ENCODE assay signal across 11 cellular contexts in genomic region chr2:127520424-127520823, GRCh38. TPM values are rescaled to one million over a fixed set of nuclear protein-coding genes. Genes with fewer than 3 reads are reported as not detected.
DNase-seq lines count a peak whose midpoint lies in the region; ATAC-seq and TF ChIP-seq lines count a peak whose summit lies in the region.
"Had no signal": no experiment of that assay in that cellular context is flagged by ENCODE, and none has a peak within 500 bp of the region (broad histone marks: within the 10 kb centered on the region; RNA-seq: fewer than 3 reads in every experiment).

No MANE protein-coding gene starts in this region.

- CTCF ChIA-PET in CD4-positive, alpha-beta memory T cell (lab: Charles Lee; ENCODE audit: partially characterized antibody) = no interaction called here

- H3K27ac ChIP-seq in CD4-positive, CD25-positive, alpha-beta regulatory T cell (ENCODE audit: insufficient read depth, low read length, poor library complexity, severe bottlenecking) = no peak overlapping the region
- no peak overlapping the region for H3K27ac ChIP-seq in CD4-positive, alpha-beta memory T cell (ENCODE audit: low read depth, low read length)
- H3K27ac ChIP-seq in VCaP = peak overlapping the region; percentile 34
- H3K27ac ChIP-seq: A549 had no signal

- H3K4me1 Mint-ChIP-seq in CD4-positive, CD25-positive, alpha-beta regulatory T cell = peaks cover 28 to 77% (median 55%) of the 10 kb centered on the region in 4 donors
- H3K4me1 Mint-ChIP-seq in CD4-positive, alpha-beta memory T cell = peaks cover 43 to 73% (median 53%) of the 10 kb centered on the region in 4 donors
- H3K4me1 Mint-ChIP-seq in stimulated activated effector memory CD8-positive, alpha-beta T cell treated with anti-CD3 and anti-CD28 coated beads, Interleukin-12 subunit alpha, Interleukin-12 subunit beta, amount 100 ng/mL, for 72 hours = peaks cover 54% of the 10 kb centered on the region
- H3K4me1 Mint-ChIP-seq in mesothelial cell of epicardium = peaks cover 7% of the 10 kb centered on the region

- no peak overlapping the region for H3K4me3 Mint-ChIP-seq in CD4-positive, CD25-positive, alpha-beta regulatory T cell
- H3K4me3 Mint-ChIP-seq in CD4-positive, alpha-beta memory T cell = no peak overlapping the region
- H3K4me3 Mint-ChIP-seq in stimulated activated effector memory CD8-positive, alpha-beta T cell treated with anti-CD3 and anti-CD28 coated beads, Interleukin-12 subunit alpha, Interleukin-12 subunit beta, amount 100 ng/mL, for 72 hours = no peak overlapping the region
- no peak overlapping the region for H3K4me3 Mint-ChIP-seq in mesothelial cell of epicardium
- H3K4me3 Mint-ChIP-seq: CD14-positive monocyte had no signal

- H3K4me1 ChIP-seq in CD4-positive, CD25-positive, alpha-beta regulatory T cell (ENCODE audit: control insufficient read depth, insufficient read depth, low read length, poor library complexity, severe bottlenecking) = peaks cover 26% of the 10 kb centered on the region
- H3K4me1 ChIP-seq in CD4-positive, alpha-beta memory T cell (ENCODE audit: insufficient read depth, low read length) = peaks cover 60% of the 10 kb centered on the region

- POLR2A ChIA-PET in CD4-positive, alpha-beta memory T cell (lab: Charles Lee; ENCODE audit: partially characterized antibody) = no interaction called here

- no peaks in the 10 kb centered on the region for H3K27me3 Mint-ChIP-seq in CD4-positive, CD25-positive, alpha-beta regulatory T cell
- H3K27me3 Mint-ChIP-seq in CD4-positive, alpha-beta memory T cell = no peaks in the 10 kb centered on the region
- H3K27me3 Mint-ChIP-seq in mesothelial cell of epicardium (ENCODE audit: low read depth) = no peaks in the 10 kb centered on the region

- H3K9me3 Mint-ChIP-seq in CD4-positive, CD25-positive, alpha-beta regulatory T cell = peaks cover 0 to 2% (median 0%) of the 10 kb centered on the region in 7 donors
- H3K9me3 Mint-ChIP-seq in CD4-positive, alpha-beta memory T cell = no peaks in the 10 kb centered on the region
- H3K9me3 Mint-ChIP-seq in stimulated activated effector memory CD8-positive, alpha-beta T cell treated with anti-CD3 and anti-CD28 coated beads, Interleukin-12 subunit alpha, Interleukin-12 subunit beta, amount 100 ng/mL, for 72 hours = no peaks in the 10 kb centered on the region
- H3K9me3 Mint-ChIP-seq in mesothelial cell of epicardium = peaks cover 4% of the 10 kb centered on the region

- H3K27ac Mint-ChIP-seq in CD4-positive, CD25-positive, alpha-beta regulatory T cell = peak overlapping the region in 2 of 3 donors; percentile 9 to 49
- peak overlapping the region in 4 of 7 donors; percentile 3 to 58 (median 12) for H3K27ac Mint-ChIP-seq in CD4-positive, alpha-beta memory T cell
- H3K27ac Mint-ChIP-seq in stimulated activated effector memory CD8-positive, alpha-beta T cell treated with anti-CD3 and anti-CD28 coated beads, Interleukin-12 subunit alpha, Interleukin-12 subunit beta, amount 100 ng/mL, for 72 hours = peak overlapping the region; percentile 12
- H3K27ac Mint-ChIP-seq in mesothelial cell of epicardium = no peak overlapping the region

- no peaks in the 10 kb centered on the region for H3K9me3 ChIP-seq in CD4-positive, CD25-positive, alpha-beta regulatory T cell (ENCODE audit: control insufficient read depth in 2 of 2, low read length in 2 of 2)
- no peaks in the 10 kb centered on the region for H3K9me3 ChIP-seq in CD4-positive, alpha-beta memory T cell (ENCODE audit: control insufficient read depth in 1 of 2, low read length in 2 of 2)
- H3K9me3 ChIP-seq: A549 had no signal

- intact Hi-C loops in CD4-positive, alpha-beta memory T cell (cut with micrococcal nuclease) = loop anchor here (10.0 kb wide), 1 partner anchor 436 kb away; no protein-coding TSS in a partner anchor

- H3K27me3 ChIP-seq in CD4-positive, CD25-positive, alpha-beta regulatory T cell (ENCODE audit: control insufficient read depth, insufficient read depth, low read length) = no peaks in the 10 kb centered on the region
- H3K27me3 ChIP-seq in CD4-positive, alpha-beta memory T cell (ENCODE audit: insufficient read depth, low read length) = no peaks in the 10 kb centered on the region

- H3K36me3 Mint-ChIP-seq in CD4-positive, CD25-positive, alpha-beta regulatory T cell = peaks cover 45% of the 10 kb centered on the region
- H3K36me3 Mint-ChIP-seq in CD4-positive, alpha-beta memory T cell = peaks cover 23 to 68% of the 10 kb centered on the region in 2 donors
- H3K36me3 Mint-ChIP-seq in stimulated activated effector memory CD8-positive, alpha-beta T cell treated with anti-CD3 and anti-CD28 coated beads, Interleukin-12 subunit alpha, Interleukin-12 subunit beta, amount 100 ng/mL, for 72 hours = peaks cover 83% of the 10 kb centered on the region
- peaks cover 19% of the 10 kb centered on the region for H3K36me3 Mint-ChIP-seq in mesothelial cell of epicardium

- no peak for ATAC-seq in CD4-positive, CD25-positive, alpha-beta regulatory T cell (ENCODE audit: low read depth in 2 of 2)
- no peak for ATAC-seq in stimulated activated effector memory CD8-positive, alpha-beta T cell treated with anti-CD3 and anti-CD28 coated beads, Interleukin-12 subunit alpha, Interleukin-12 subunit beta, amount 100 ng/mL, for 72 hours
- ATAC-seq: A549 had no signal

- peaks cover 65% of the 10 kb centered on the region for H3K36me3 ChIP-seq in CD4-positive, CD25-positive, alpha-beta regulatory T cell (ENCODE audit: control insufficient read depth, insufficient read depth, low read length)
- peaks cover 28% of the 10 kb centered on the region for H3K36me3 ChIP-seq in CD4-positive, alpha-beta memory T cell (ENCODE audit: insufficient read depth, low read length)

- no peak overlapping the region for H3K4me3 ChIP-seq in CD4-positive, CD25-positive, alpha-beta regulatory T cell (ENCODE audit: low read depth, low read length)
- H3K4me3 ChIP-seq in CD4-positive, alpha-beta memory T cell (ENCODE audit: low read length in 2 of 2) = no peak overlapping the region
- H3K4me3 ChIP-seq: A549 had no signal

- DNase-seq in CD4-positive, CD25-positive, alpha-beta regulatory T cell = no peak
- no peak for DNase-seq in CD4-positive, alpha-beta memory T cell
- DNase-seq in stimulated activated effector memory CD8-positive, alpha-beta T cell treated with anti-CD3 and anti-CD28 coated beads, Interleukin-12 subunit alpha, Interleukin-12 subunit beta, amount 100 ng/mL, for 72 hours (ENCODE audit: low spot score in 2 of 2) = no peak
- DNase-seq in mesothelial cell of epicardium (ENCODE audit: low spot score in 2 of 2, unreplicated experiment in 2 of 2) = no peak
- no peak for DNase-seq in effector CD8-positive, alpha-beta T cell (lab: John Stamatoyannopoulos, UW)
- DNase-seq: Calu3, DMS 273 treated with DMSO at 0.1 percent for 48 hours, HCEC 1CT had no signal

- TF ChIP-seq CTCF in VCaP (conservative IDR thresholded peaks at IDR 0.05) (no peak), mesothelial cell of epicardium (IDR thresholded peaks at IDR 0.05; ENCODE audit: unreplicated experiment) (no peak)

RNA-seq across cellular contexts. Expression of gene IWS1, which starts 5.9 kb away (rescaled TPM):
- 39.6 TPM for total RNA-seq in CD4-positive, CD25-positive, alpha-beta regulatory T cell
- 10 to 100 TPM; 15.4 to 20.4 (median 18.7) TPM for polyA plus RNA-seq in CD4-positive, CD25-positive, alpha-beta regulatory T cell
- total RNA-seq in CD4-positive, alpha-beta memory T cell = 10 to 100 TPM; 55.2 to 59.7 TPM
- polyA plus RNA-seq in CD4-positive, alpha-beta memory T cell = 10 to 100 TPM in 1 of 2 donors, 1 to 10 TPM in 1; 4.4 to 39.6 TPM
- total RNA-seq in mesothelial cell of epicardium = 47.0 to 47.9 TPM (median 47.6 TPM) in 3 replicates

RNA-seq across cellular contexts. Expression of gene MYO7B, which starts 15.1 kb away (rescaled TPM):
- not detected for total RNA-seq in CD4-positive, CD25-positive, alpha-beta regulatory T cell
- polyA plus RNA-seq in CD4-positive, CD25-positive, alpha-beta regulatory T cell = under 1 TPM in 1 of 4 donors, not detected in 3; 0.12 TPM
- not detected for total RNA-seq in CD4-positive, alpha-beta memory T cell
- polyA plus RNA-seq in CD4-positive, alpha-beta memory T cell = not detected
- total RNA-seq in mesothelial cell of epicardium = 0.04 to 0.55 TPM (median 0.25 TPM) in 3 replicates
